Comparison of ENCODE assay signal across 10 cellular contexts in genomic region chr9:108053555-108054061, GRCh38.
DNase-seq lines count a peak whose midpoint lies in the region; ATAC-seq and TF ChIP-seq lines count a peak whose summit lies in the region.
"Had no signal": no experiment of that assay in that cellular context is flagged by ENCODE, and none has a peak within 500 bp of the region (broad histone marks: within the 10 kb centered on the region; RNA-seq: fewer than 3 reads in every experiment).

No MANE protein-coding gene starts in this region.

- H3K4me3 Mint-ChIP-seq in endothelial cell (ENCODE audit: unreplicated experiment): no peak overlapping the region
- no peak overlapping the region for H3K4me3 Mint-ChIP-seq in stimulated activated effector memory CD8-positive, alpha-beta T cell treated with anti-CD3 and anti-CD28 coated beads, Interleukin-12 subunit alpha, Interleukin-12 subunit beta, amount 100 ng/mL, for 72 hours
- H3K4me3 Mint-ChIP-seq: stimulated activated naive CD8-positive, alpha-beta T cell treated with anti-CD3 and anti-CD28 coated beads, Interleukin-15, Interleukin-2, amounts not matched to agents 100 ng/mL and 50 ng/mL, for 24 hours had no signal

- TF ChIP-seq CTCF in 22Rv1 (IDR thresholded peaks at IDR 0.05) (no peak), endothelial cell (IDR thresholded peaks at IDR 0.05; ENCODE audit: unreplicated experiment) (no peak)

- H3K36me3 ChIP-seq in muscle layer of duodenum (ENCODE audit: control insufficient read depth in 1 of 2, insufficient read depth in 2 of 2, low read length in 2 of 2): no peaks in the 10 kb centered on the region

- peak overlapping the region; percentile 28 for H3K27ac Mint-ChIP-seq in endothelial cell (ENCODE audit: unreplicated experiment)
- no peak overlapping the region for H3K27ac Mint-ChIP-seq in stimulated activated effector memory CD8-positive, alpha-beta T cell treated with anti-CD3 and anti-CD28 coated beads, Interleukin-12 subunit alpha, Interleukin-12 subunit beta, amount 100 ng/mL, for 72 hours
- H3K27ac Mint-ChIP-seq: stimulated activated naive CD8-positive, alpha-beta T cell treated with anti-CD3 and anti-CD28 coated beads, Interleukin-15, Interleukin-2, amounts not matched to agents 100 ng/mL and 50 ng/mL, for 24 hours had no signal

- H3K9me3 Mint-ChIP-seq in endothelial cell (ENCODE audit: unreplicated experiment): no peaks in the 10 kb centered on the region
- H3K9me3 Mint-ChIP-seq in stimulated activated effector memory CD8-positive, alpha-beta T cell treated with anti-CD3 and anti-CD28 coated beads, Interleukin-12 subunit alpha, Interleukin-12 subunit beta, amount 100 ng/mL, for 72 hours: peaks cover 3% of the 10 kb centered on the region
- H3K9me3 Mint-ChIP-seq: stimulated activated naive CD8-positive, alpha-beta T cell treated with anti-CD3 and anti-CD28 coated beads, Interleukin-15, Interleukin-2, amounts not matched to agents 100 ng/mL and 50 ng/mL, for 24 hours had no signal

- peaks cover 2% of the 10 kb centered on the region for H3K27me3 Mint-ChIP-seq in endothelial cell (ENCODE audit: unreplicated experiment)
- H3K27me3 Mint-ChIP-seq: stimulated activated naive CD8-positive, alpha-beta T cell treated with anti-CD3 and anti-CD28 coated beads, Interleukin-15, Interleukin-2, amounts not matched to agents 100 ng/mL and 50 ng/mL, for 24 hours had no signal

- no peaks in the 10 kb centered on the region for H3K9me3 ChIP-seq in muscle layer of duodenum (ENCODE audit: control insufficient read depth in 1 of 2, low read length in 2 of 2)

- peaks cover 6 to 15% of the 10 kb centered on the region in 2 donors for H3K4me1 ChIP-seq in muscle layer of duodenum (ENCODE audit: control insufficient read depth in 1 of 2, insufficient read depth in 2 of 2, low read length in 2 of 2)

- H3K36me3 Mint-ChIP-seq in endothelial cell (ENCODE audit: low read depth, unreplicated experiment): no peaks in the 10 kb centered on the region
- H3K36me3 Mint-ChIP-seq in stimulated activated effector memory CD8-positive, alpha-beta T cell treated with anti-CD3 and anti-CD28 coated beads, Interleukin-12 subunit alpha, Interleukin-12 subunit beta, amount 100 ng/mL, for 72 hours: no peaks in the 10 kb centered on the region

- peaks cover 73% of the 10 kb centered on the region for H3K4me1 Mint-ChIP-seq in endothelial cell (ENCODE audit: unreplicated experiment)
- no peaks in the 10 kb centered on the region for H3K4me1 Mint-ChIP-seq in stimulated activated effector memory CD8-positive, alpha-beta T cell treated with anti-CD3 and anti-CD28 coated beads, Interleukin-12 subunit alpha, Interleukin-12 subunit beta, amount 100 ng/mL, for 72 hours

- H3K27me3 ChIP-seq in muscle layer of duodenum (ENCODE audit: low read depth, low read length): no peaks in the 10 kb centered on the region

- H3K27ac ChIP-seq in 22Rv1 (peak overlapping the region; percentile 61), muscle layer of duodenum (ENCODE audit: low read length) (peak overlapping the region; percentile 14)

- ATAC-seq in stimulated activated effector memory CD8-positive, alpha-beta T cell treated with anti-CD3 and anti-CD28 coated beads, Interleukin-12 subunit alpha, Interleukin-12 subunit beta, amount 100 ng/mL, for 72 hours: no peak
- no peak for ATAC-seq in GM18517 (IDR thresholded peaks at IDR 0.05; ENCODE audit: unreplicated experiment)
- no peak for ATAC-seq in GM18505 (IDR thresholded peaks at IDR 0.05; ENCODE audit: unreplicated experiment)

- no peak overlapping the region for H3K4me3 ChIP-seq in muscle layer of duodenum (ENCODE audit: low read depth in 1 of 2, low read length in 2 of 2)

- TF ChIP-seq POLR2A in GM18505 (IDR thresholded peaks at IDR 0.05; ENCODE audit: borderline replicate concordance, extremely low read depth, insufficient read depth, insufficient read length): no peak

- peak; percentile 7 to 24 for DNase-seq in NCI-H1930 (lab: John Stamatoyannopoulos, UW)
- DNase-seq in endothelial cell (ENCODE audit: low spot score): no peak
- DNase-seq in stimulated activated effector memory CD8-positive, alpha-beta T cell treated with anti-CD3 and anti-CD28 coated beads, Interleukin-12 subunit alpha, Interleukin-12 subunit beta, amount 100 ng/mL, for 72 hours (ENCODE audit: low spot score in 2 of 2): no peak
- no peak for DNase-seq in NCI-H1694 (lab: John Stamatoyannopoulos, UW)
- DNase-seq: activated CD8-positive, alpha-beta memory T cell treated with anti-CD3 and anti-CD28 coated beads for 24 hours had no signal

Comparison
In these comparisons a context has a peak if more than half of its experiments do, and no peak if none do; other contexts are left out.
1. DNase-seq: peak in NCI-H1930 (2 of 2); none in endothelial cell (single experiment), stimulated activated effector memory CD8-positive, alpha-beta T cell treated with anti-CD3 and anti-CD28 coated beads, Interleukin-12 subunit alpha, Interleukin-12 subunit beta, amount 100 ng/mL, for 72 hours (0 of 2) and NCI-H1694 (single experiment).